Comparison of ENCODE assay signal across 1 cellular context in genomic region chr11:65506770-65507485, GRCh38.
TF ChIP-seq lines count a peak whose summit lies in the region.

No MANE protein-coding gene starts in this region.

TF ChIP-seq in K562, 482 proteins besides CTCF, POLR2A, EP300 and RAD21 (continued from another document and continues in another):
- TF ChIP-seq CBFA2T3 (IDR thresholded peaks at IDR 0.05) (no peak), MNT (conservative IDR thresholded peaks at IDR 0.05) (peak; percentile 44 to 49; a peak in 3 of 4 replicates), ZSCAN32 (CRISPR knock-in tag; IDR thresholded peaks at IDR 0.05) (peak; percentile 94), ATF1 (CRISPR knock-in tag; IDR thresholded peaks at IDR 0.05) (no peak), ATF1 (tag; IDR thresholded peaks at IDR 0.05) (peak; percentile 51; the same call in 1 of the 2 replicates), ZNF583 (CRISPR knock-in tag; IDR thresholded peaks at IDR 0.05) (no peak), CTBP1 (IDR thresholded peaks at IDR 0.05; ENCODE audit: borderline replicate concordance) (peak; percentile 90), CC2D1A (IDR thresholded peaks at IDR 0.05) (peak; percentile 100), TBP (optimal IDR thresholded peaks at IDR 0.05; ENCODE audit: low read depth, low read length) (no peak), HSF4 (CRISPR knock-in tag; IDR thresholded peaks at IDR 0.05; ENCODE audit: borderline replicate concordance) (no peak), ZNF507 (tag; conservative IDR thresholded peaks at IDR 0.05) (no peak), ZNF77 (CRISPR knock-in tag; IDR thresholded peaks at IDR 0.05) (peak; percentile 76), SMAD4 (CRISPR knock-in tag; conservative IDR thresholded peaks at IDR 0.05) (no peak), ETS2 (tag; IDR thresholded peaks at IDR 0.05; ENCODE audit: borderline replicate concordance, poor library complexity, severe bottlenecking) (no peak), PML (IDR thresholded peaks at IDR 0.05; ENCODE audit: low read length) (peak; percentile 92), ZNF311 (CRISPR knock-in tag; IDR thresholded peaks at IDR 0.05) (no peak), PRDM10 (IDR thresholded peaks at IDR 0.05; ENCODE audit: partially characterized antibody) (no peak), KLF10 (CRISPR knock-in tag; IDR thresholded peaks at IDR 0.05) (peak; percentile 94), DPF2 (IDR thresholded peaks at IDR 0.05) (no peak; the same call in 1 of the 2 replicates), ZNF146 (CRISPR knock-in tag; IDR thresholded peaks at IDR 0.05; ENCODE audit: unreplicated experiment) (peak; percentile 0), ELK3 (CRISPR knock-in tag; IDR thresholded peaks at IDR 0.05) (peak; percentile 95), PRMT5 (CRISPR knock-in tag; IDR thresholded peaks at IDR 0.05) (no peak), ZEB2 (IDR thresholded peaks at IDR 0.05) (peak; percentile 96), HOXB6 (CRISPR knock-in tag; IDR thresholded peaks at IDR 0.05; ENCODE audit: borderline replicate concordance) (peak; percentile 93), AFF4 (CRISPR knock-in tag; IDR thresholded peaks at IDR 0.05) (peak; percentile 98), KAT8 (IDR thresholded peaks at IDR 0.05; ENCODE audit: low read depth) (no peak), E2F4 (CRISPR knock-in tag; IDR thresholded peaks at IDR 0.05; ENCODE audit: low read depth) (no peak), THAP12 (CRISPR knock-in tag; IDR thresholded peaks at IDR 0.05) (peak; percentile 93), MTA1 (IDR thresholded peaks at IDR 0.05; ENCODE audit: borderline replicate concordance) (0 out of 2 replicates have a peak, but pooled peaks have one; percentile 32), ZNF696 (CRISPR knock-in tag; conservative IDR thresholded peaks at IDR 0.05) (peak; percentile 90), AFF1 (IDR thresholded peaks at IDR 0.05; ENCODE audit: low read depth in 1 of 2, partially characterized antibody in 2 of 2) (peak in 1 of 2 experiments; percentile 77), ZNF551 (CRISPR knock-in tag; IDR thresholded peaks at IDR 0.05) (peak; percentile 96), SRSF7 (optimal IDR thresholded peaks at IDR 0.05; ENCODE audit: low read depth, low read length) (no peak), SNRNP70 (optimal IDR thresholded peaks at IDR 0.05; ENCODE audit: low read depth, low read length) (no peak), IRF2 (CRISPR knock-in tag; IDR thresholded peaks at IDR 0.05) (no peak), HDAC8 (tag; IDR thresholded peaks at IDR 0.05) (no peak), ZNF197 (CRISPR knock-in tag; IDR thresholded peaks at IDR 0.05; ENCODE audit: low read depth) (peak; percentile 89), NCOA1 (IDR thresholded peaks at IDR 0.05; ENCODE audit: low read depth) (peak; percentile 47; the same call in 1 of the 2 replicates), SMARCB1 (IDR thresholded peaks at IDR 0.05; ENCODE audit: insufficient read length, low read depth) (no peak), ZNF740 (CRISPR knock-in tag; IDR thresholded peaks at IDR 0.05) (peak; percentile 57), ZNF740 (tag; IDR thresholded peaks at IDR 0.05) (no peak), DEAF1 (CRISPR knock-in tag; IDR thresholded peaks at IDR 0.05) (peak; percentile 81)
